Comparison of ENCODE assay signal across 1 cellular context in the genomic region with DNA sequence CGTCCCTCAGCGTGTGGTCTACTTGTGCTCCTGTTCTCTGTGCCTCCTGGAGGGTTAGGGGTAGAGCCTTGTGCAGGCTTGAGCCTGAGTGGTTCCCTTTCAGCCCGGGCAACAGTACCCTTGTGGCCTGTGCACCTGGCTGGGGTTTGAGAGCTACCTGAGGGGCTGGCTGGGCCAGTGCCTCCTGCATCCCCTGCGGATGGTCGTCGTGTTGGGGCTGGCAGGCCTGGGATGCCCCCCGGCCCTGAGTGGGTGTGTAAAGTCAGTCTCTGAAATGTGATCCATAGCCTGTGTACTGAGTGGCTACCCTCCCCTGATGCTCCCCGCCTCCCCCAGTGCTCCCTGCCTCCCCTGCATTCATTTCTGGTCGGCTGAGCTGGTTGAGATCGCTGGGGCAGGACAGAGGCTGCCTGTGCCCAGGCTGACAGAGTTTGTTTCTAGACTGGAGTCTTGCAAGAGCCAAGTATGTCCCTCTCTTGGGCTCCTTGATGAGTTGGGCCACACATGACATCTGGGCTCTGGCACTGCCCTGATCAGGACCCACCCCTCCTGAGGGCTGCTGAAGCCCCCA.
TF ChIP-seq lines count a peak whose summit lies in the region.

No MANE protein-coding gene starts in this region.

TF ChIP-seq in K562, 482 proteins besides CTCF, POLR2A, EP300 and RAD21:
- TF ChIP-seq ZNF23 (CRISPR knock-in tag; IDR thresholded peaks at IDR 0.05) (no peak), POLR2G (IDR thresholded peaks at IDR 0.05; ENCODE audit: low read depth, low read length) (0 out of 2 replicates have a peak, but pooled peaks have one; percentile 26), XRCC3 (IDR thresholded peaks at IDR 0.05) (no peak)
